30 cellular contexts compared by ENCODE assay signal in the genomic region with DNA sequence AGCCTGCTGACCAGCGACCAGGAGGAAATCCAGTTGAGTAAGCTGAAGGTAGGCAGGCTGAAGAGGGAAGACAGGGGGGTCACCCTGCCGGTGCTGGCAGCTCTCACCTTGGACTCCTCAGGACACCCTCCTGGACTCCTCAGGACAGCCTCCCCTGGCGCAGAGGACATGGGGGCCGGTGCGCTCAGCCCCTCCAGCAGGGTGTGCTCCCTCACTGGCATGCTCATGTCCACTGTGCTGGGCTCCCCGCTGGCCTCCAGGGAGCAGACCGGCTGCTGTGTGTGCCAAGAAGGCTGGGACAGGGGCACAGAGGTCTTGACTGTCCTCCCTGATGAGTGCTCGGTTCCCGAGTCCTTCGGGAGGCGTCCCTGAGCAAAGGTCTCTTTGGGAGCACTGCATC.
"Had no signal": no experiment of that assay in that cellular context is flagged by ENCODE, and none has a peak within 500 bp of the region (broad histone marks: within the 10 kb centered on the region; RNA-seq: fewer than 3 reads in every experiment).

No MANE protein-coding gene starts in this region.

- H3K27me3 ChIP-seq: cardiac muscle cell, MG63 had no signal

- H3K36me3 ChIP-seq: cardiac muscle cell, MG63, WERI-Rb-1 had no signal

- H3K4me3 ChIP-seq: cardiac muscle cell, MG63 had no signal

- ATAC-seq: activated T-cell treated with anti-CD3 and anti-CD28 coated beads, Interleukin-2, amount 50 U/mL, for 72 hours; activated T-helper 17 cell treated with anti-CD3 and anti-CD28 coated beads, Interleukin-2, amount 50 U/mL, for 72 hours; Panc1; Right ventricle myocardium inferior had no signal

- H3K9me3 ChIP-seq: MG63 had no signal

- DNase-seq: activated CD4-positive, alpha-beta memory T cell treated with anti-CD3 and anti-CD28 coated beads, Interleukin-2, amount 10 ng/mL, durations not matched to agents 7 days and 5 days; activated CD4-positive, alpha-beta T cell treated with anti-CD3 and anti-CD28 coated beads for 1 hour; activated CD4-positive, alpha-beta T cell treated with anti-CD3 and anti-CD28 coated beads for 48 hours; activated CD4-positive, CD25-positive, alpha-beta regulatory T cell; activated effector memory CD4-positive, alpha-beta T cell treated with anti-CD3 and anti-CD28 coated beads, Interleukin-2, amount 50 U/mL, for 16 hours; activated naive CD4-positive, alpha-beta T cell; activated naive CD4-positive, alpha-beta T cell treated with anti-CD3 and anti-CD28 coated beads, Interleukin-2, amount 50 U/mL, for 16 hours; activated naive CD8-positive, alpha-beta T cell treated with anti-CD3 and anti-CD28 coated beads for 36 hours; activated T-cell treated with anti-CD3 and anti-CD28 coated beads, Interleukin-2, amount 50 U/mL, for 1 hour; activated T-cell treated with anti-CD3 and anti-CD28 coated beads, Interleukin-2, amount 50 U/mL, for 72 hours; amniotic stem cell; Kasumi-1; KG1; MG63; NCI-H1092; NCI-H1436 treated with DMSO at 0.1 percent for 48 hours; NCI-H1694 treated with DMSO at 0.1 percent for 48 hours; NCI-H2029; NCI-H345; NCI-H524 treated with DMSO at 0.1 percent for 48 hours; RPMI8226; SW 1271; T-helper 1 cell; T-helper 2 cell; T-helper 9 cell; WERI-Rb-1 had no signal

- H3K27ac ChIP-seq: cardiac muscle cell, WERI-Rb-1 had no signal
